Comparison of ENCODE assay signal across 12 cellular contexts in the genomic region with DNA sequence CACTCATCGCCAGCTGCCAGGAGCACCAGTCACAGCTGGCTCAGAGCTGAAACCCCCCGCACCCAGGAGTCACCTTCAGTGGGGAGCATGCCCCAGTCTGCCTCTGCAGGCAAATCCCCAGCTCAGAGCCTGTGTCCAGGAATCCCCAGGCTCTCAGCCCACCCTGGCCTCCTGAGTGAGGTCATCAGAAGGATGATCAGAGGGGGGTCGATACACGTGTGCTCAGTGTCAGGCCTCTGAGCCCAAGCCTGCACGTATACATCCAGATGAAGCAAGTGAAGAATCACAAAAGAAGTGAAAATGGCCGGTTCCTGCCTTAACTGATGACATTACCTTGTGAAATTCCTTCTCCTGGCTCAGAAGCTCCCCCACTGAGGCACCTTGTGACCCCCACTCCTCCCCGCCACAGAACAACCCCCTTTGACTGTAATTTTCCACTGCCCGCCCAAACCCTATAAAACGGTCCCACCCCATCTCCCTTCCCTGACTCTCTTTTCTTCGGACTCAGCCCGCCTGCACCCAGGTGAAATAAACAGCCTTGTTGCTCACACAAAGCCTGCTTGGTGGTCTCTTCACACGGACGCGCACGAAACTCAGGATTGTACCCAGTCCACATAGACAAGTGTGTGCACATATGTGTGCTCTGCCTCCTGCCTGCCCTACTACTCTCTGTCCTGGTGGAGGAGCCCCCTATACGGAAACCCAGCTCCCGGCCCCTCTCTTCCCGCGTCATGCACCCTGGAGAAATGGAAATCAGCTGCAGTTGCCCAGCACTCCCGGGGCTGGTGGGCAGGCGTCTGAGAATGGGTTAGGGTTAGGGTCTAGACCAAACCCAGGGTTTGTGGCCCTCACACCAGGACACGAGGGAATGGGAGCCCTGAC. TPM values are rescaled to one million over a fixed set of nuclear protein-coding genes. Genes with fewer than 3 reads are reported as not detected.
DNase-seq lines count a peak whose midpoint lies in the region; ATAC-seq and TF ChIP-seq lines count a peak whose summit lies in the region.
"Had no signal": no experiment of that assay in that cellular context is flagged by ENCODE, and none has a peak within 500 bp of the region (broad histone marks: within the 10 kb centered on the region; RNA-seq: fewer than 3 reads in every experiment).

No MANE protein-coding gene starts in this region.

- H3K79me1 ChIP-seq in neuronal stem cell (ENCODE audit: low read depth, low read length): no peaks in the 10 kb centered on the region

- H3K4me3 ChIP-seq in heart left ventricle: no peak overlapping the region
- no peak overlapping the region for H3K4me3 ChIP-seq in coronary artery
- H3K4me3 ChIP-seq in neuronal stem cell (ENCODE audit: low read length in 2 of 2): no peak overlapping the region
- H3K4me3 ChIP-seq in uterus: no peak overlapping the region
- no peak overlapping the region for H3K4me3 ChIP-seq in naive thymus-derived CD4-positive, alpha-beta T cell (ENCODE audit: low read length)

- no peak for DNase-seq in heart left ventricle
- DNase-seq in left cardiac atrium: no peak
- no peak for DNase-seq in coronary artery (ENCODE audit: low spot score)
- DNase-seq in neuronal stem cell (ENCODE audit: low spot score): no peak
- no peak for DNase-seq in uterus
- no peak for DNase-seq in naive thymus-derived CD4-positive, alpha-beta T cell
- DNase-seq: activated CD4-positive, alpha-beta T cell treated with anti-CD3 and anti-CD28 coated beads, Interleukin-2, amount 50 U/mL, for 4 hours; NCI-H1417; NK-92 treated with Interleukin-12 subunit alpha and Interleukin-12 subunit beta, amount 100 ng/mL, for 24 hours; small intestine had no signal

- no peak overlapping the region for H3K14ac ChIP-seq in neuronal stem cell (ENCODE audit: low read length)

- peak overlapping the region; percentile 75 for H3K23ac ChIP-seq in neuronal stem cell (ENCODE audit: low read depth, low read length, poor library complexity)

- peak overlapping the region in 1 of 9 donors; percentile 41 for H3K27ac Mint-ChIP-seq in naive thymus-derived CD4-positive, alpha-beta T cell

- H2BK15ac ChIP-seq in neuronal stem cell (ENCODE audit: low read length): peak overlapping the region; percentile 100

- H3K9me3 Mint-ChIP-seq in naive thymus-derived CD4-positive, alpha-beta T cell: peaks cover 0 to 1% (median 0%) of the 10 kb centered on the region in 11 donors

- POLR2A ChIA-PET in naive thymus-derived CD4-positive, alpha-beta T cell (lab: Charles Lee): interaction anchor here (0.6 kb wide), 1 partner anchor 645 kb away, joined by 3 read pairs; no protein-coding TSS in a partner anchor

- H3K9me3 ChIP-seq in heart left ventricle (no peaks in the 10 kb centered on the region), neuronal stem cell (replicated peaks in 1 of 2; ENCODE audit: control insufficient read depth in 2 of 2, insufficient read depth in 1 of 2, low read depth in 1 of 2, low read length in 2 of 2) (no peaks in the 10 kb centered on the region), uterus (no peaks in the 10 kb centered on the region)
- no peaks in the 10 kb centered on the region for H3K9me3 ChIP-seq in naive thymus-derived CD4-positive, alpha-beta T cell (ENCODE audit: control insufficient read depth in 2 of 3, low read length in 3 of 3)

- CTCF ChIA-PET in naive thymus-derived CD4-positive, alpha-beta T cell (lab: Charles Lee): interaction anchor here (3.1 kb wide), 1 partner anchor 8 kb away, joined by 9 read pairs; no protein-coding TSS in a partner anchor

- H2BK12ac ChIP-seq in neuronal stem cell (ENCODE audit: low read length): peak overlapping the region; percentile 28

- H3K27me3 ChIP-seq in heart left ventricle: peaks cover 0 to 31% (median 0%) of the 10 kb centered on the region in 9 donors
- H3K27me3 ChIP-seq in neuronal stem cell (ENCODE audit: control insufficient read depth in 3 of 3, insufficient read depth in 3 of 3, low read depth in 1 of 3, low read length in 3 of 3): peaks cover 0 to 3% (median 0%) of the 10 kb centered on the region in 3 experiments
- H3K27me3 ChIP-seq in uterus: no peaks in the 10 kb centered on the region
- no peaks in the 10 kb centered on the region for H3K27me3 ChIP-seq in naive thymus-derived CD4-positive, alpha-beta T cell (ENCODE audit: control insufficient read depth in 2 of 2, insufficient read depth in 2 of 2, low read length in 2 of 2)

- 74 to 82% (median 81%) methylated on average over 17 to 22 of the region's 22 CpGs for WGBS in heart left ventricle, 4 donors
- WGBS in neuronal stem cell (ENCODE audit: extremely low coverage in 2 of 2, insufficient read length in 2 of 2, insufficient replicate concordance in 1 of 2), 2 donors: no CpG with 5 or more reads among the region's 22 CpGs

- peak overlapping the region; percentile 91 to 99 (median 96) for H3K27ac ChIP-seq in heart left ventricle
- H3K27ac ChIP-seq in coronary artery: peak overlapping the region; percentile 99 to 100
- H3K27ac ChIP-seq in neuronal stem cell (replicated peaks; ENCODE audit: low read length): peak overlapping the region; percentile 35
- peak overlapping the region; percentile 93 for H3K27ac ChIP-seq in uterus
- no peak overlapping the region for H3K27ac ChIP-seq in naive thymus-derived CD4-positive, alpha-beta T cell (ENCODE audit: low read depth, low read length)

- H2AK5ac ChIP-seq in neuronal stem cell (ENCODE audit: low read depth, low read length): peak overlapping the region; percentile 96

- H3K27me3 Mint-ChIP-seq in naive thymus-derived CD4-positive, alpha-beta T cell: peaks cover 14 to 42% (median 26%) of the 10 kb centered on the region in 5 donors

- intact Hi-C loops in heart left ventricle (cut with DNase I): no loop called here
- intact Hi-C loops in left cardiac atrium (cut with DNase I): no loop called here
- intact Hi-C loops in uterus (cut with DNase I; ENCODE audit: low total_unique reads): no loop called here
- intact Hi-C loops in naive thymus-derived CD4-positive, alpha-beta T cell (cut with micrococcal nuclease): no loop called here

- H2BK120ac ChIP-seq in neuronal stem cell (ENCODE audit: low read depth, low read length): no peak overlapping the region

- peak overlapping the region in 1 of 10 donors; percentile 32 for H3K4me3 Mint-ChIP-seq in naive thymus-derived CD4-positive, alpha-beta T cell

- peak overlapping the region; percentile 81 for H4K91ac ChIP-seq in neuronal stem cell (ENCODE audit: low read depth, low read length, poor library complexity)

- H3K9ac ChIP-seq in neuronal stem cell (ENCODE audit: low read depth, low read length, poor library complexity): no peak overlapping the region

- peak overlapping the region; percentile 61 for H3K18ac ChIP-seq in neuronal stem cell (ENCODE audit: low read length)

- peak overlapping the region; percentile 2 for H3K4ac ChIP-seq in neuronal stem cell (ENCODE audit: low read length)

- peak overlapping the region; percentile 32 for H2BK5ac ChIP-seq in neuronal stem cell (ENCODE audit: low read length)

- H3K4me1 Mint-ChIP-seq in naive thymus-derived CD4-positive, alpha-beta T cell: peaks cover 14 to 36% (median 29%) of the 10 kb centered on the region in 7 donors

- TF ChIP-seq CTCF in heart left ventricle (IDR thresholded peaks at IDR 0.05) (no peak), coronary artery (IDR thresholded peaks at IDR 0.05) (no peak), uterus (IDR thresholded peaks at IDR 0.05) (no peak)

- peak overlapping the region; percentile 14 for H2AFZ ChIP-seq in neuronal stem cell (ENCODE audit: low read length)

- H4K8ac ChIP-seq in neuronal stem cell (ENCODE audit: low read depth, low read length): no peak overlapping the region

- H3K36me3 ChIP-seq in heart left ventricle (peaks cover 0 to 6% (median 4%) of the 10 kb centered on the region in 9 donors), neuronal stem cell (replicated peaks in 1 of 2; ENCODE audit: control insufficient read depth in 2 of 2, insufficient read depth in 2 of 2, low read length in 2 of 2) (peaks cover 3 to 8% of the 10 kb centered on the region in 2 donors), uterus (no peaks in the 10 kb centered on the region)
- H3K36me3 ChIP-seq in naive thymus-derived CD4-positive, alpha-beta T cell (ENCODE audit: control insufficient read depth in 2 of 3, insufficient read depth in 3 of 3, low read length in 3 of 3): peaks cover 0 to 4% (median 0%) of the 10 kb centered on the region in 3 experiments

- no peak overlapping the region for H3K4me2 ChIP-seq in neuronal stem cell (ENCODE audit: insufficient read depth, low read length, poor library complexity, severe bottlenecking)

- ATAC-seq in heart left ventricle (no peak), left cardiac atrium (no peak), GM19467 (IDR thresholded peaks at IDR 0.05; ENCODE audit: unreplicated experiment) (no peak), HG02870 (IDR thresholded peaks at IDR 0.05; ENCODE audit: unreplicated experiment) (no peak)
- ATAC-seq in naive thymus-derived CD4-positive, alpha-beta T cell: no peak

- no peak for TF ChIP-seq POLR2A in heart left ventricle (IDR thresholded peaks at IDR 0.05)
- TF ChIP-seq POLR2A in uterus (IDR thresholded peaks at IDR 0.05): no peak

- H3K4me1 ChIP-seq in heart left ventricle: peaks cover 5 to 89% (median 73%) of the 10 kb centered on the region in 12 donors
- peaks cover 55 to 59% of the 10 kb centered on the region in 2 donors for H3K4me1 ChIP-seq in neuronal stem cell (ENCODE audit: control insufficient read depth in 2 of 2, insufficient read depth in 1 of 2, low read depth in 1 of 2, low read length in 2 of 2)
- peaks cover 5 to 42% of the 10 kb centered on the region in 2 donors for H3K4me1 ChIP-seq in uterus
- peaks cover 14 to 15% of the 10 kb centered on the region in 2 donors for H3K4me1 ChIP-seq in naive thymus-derived CD4-positive, alpha-beta T cell (ENCODE audit: control insufficient read depth in 2 of 2, insufficient read depth in 2 of 2, low read length in 2 of 2)

- H3K36me3 Mint-ChIP-seq in naive thymus-derived CD4-positive, alpha-beta T cell: peaks cover 0 to 4% (median 0%) of the 10 kb centered on the region in 5 donors

RNA-seq across cellular contexts. Expression of a gene that starts 2.2 kb away (rescaled TPM):
- 10 to 100 TPM; 17.4 to 30.6 (median 22.7) TPM for total RNA-seq in heart left ventricle
- 10 to 100 TPM; 23.9 to 45.8 TPM for polyA plus RNA-seq in heart left ventricle
- total RNA-seq in left cardiac atrium: 10 to 100 TPM; 15.5 to 22.1 TPM
- 30.6 TPM for polyA plus RNA-seq in neuronal stem cell (2013, experiment 1 of 2)
- 27.2 TPM for polyA plus RNA-seq in neuronal stem cell (2013, experiment 2 of 2)
- 10 to 100 TPM; 14.7 to 79.0 (median 31.1) TPM for total RNA-seq in uterus
- 1 to 10 TPM in 1 of 5 experiments, under 1 TPM in 1, not detected in 3; 0.66 to 1.6 TPM for total RNA-seq in naive thymus-derived CD4-positive, alpha-beta T cell
- not detected for polyA plus RNA-seq in naive thymus-derived CD4-positive, alpha-beta T cell

RNA-seq across cellular contexts. Expression of a gene that starts 3.3 kb away (rescaled TPM):
- total RNA-seq in heart left ventricle: 10 to 100 TPM; 30.5 to 89.7 (median 38.6) TPM
- polyA plus RNA-seq in heart left ventricle: 10 to 100 TPM; 63.5 to 77.3 TPM
- total RNA-seq in left cardiac atrium: 10 to 100 TPM; 29.9 to 40.2 TPM
- 53.1 TPM for polyA plus RNA-seq in neuronal stem cell (2013, experiment 1 of 2)
- polyA plus RNA-seq in neuronal stem cell (2013, experiment 2 of 2): 52.7 TPM
- total RNA-seq in uterus: 100 to 1,000 TPM in 1 of 4 donors, 10 to 100 TPM in 3; 35.7 to 305 (median 63.7) TPM
- 10 to 100 TPM; 17.5 to 59.5 (median 25.4) TPM for total RNA-seq in naive thymus-derived CD4-positive, alpha-beta T cell
- polyA plus RNA-seq in naive thymus-derived CD4-positive, alpha-beta T cell: 10 to 100 TPM; 50.5 to 52.3 TPM

RNA-seq across cellular contexts. Expression of a gene that starts 21.1 kb away (rescaled TPM):
- total RNA-seq in heart left ventricle (100 to 1,000 TPM in 1 of 9 donors, 10 to 100 TPM in 8; 41.6 to 105 (median 56.5) TPM), left cardiac atrium (10 to 100 TPM; 54.7 to 56.9 TPM), uterus (10 to 100 TPM in 3 of 4 donors, 1 to 10 TPM in 1; 8.0 to 38.4 (median 21.6) TPM)
- 100 to 1,000 TPM in 1 of 2 donors, 10 to 100 TPM in 1; 65.2 to 127 TPM for polyA plus RNA-seq in heart left ventricle
- polyA plus RNA-seq in neuronal stem cell (2013, experiment 1 of 2): 41.3 TPM
- polyA plus RNA-seq in neuronal stem cell (2013, experiment 2 of 2): 39.6 TPM
- total RNA-seq in naive thymus-derived CD4-positive, alpha-beta T cell: 10 to 100 TPM in 4 of 5 experiments, 1 to 10 TPM in 1; 9.8 to 57.4 (median 11.7) TPM
- polyA plus RNA-seq in naive thymus-derived CD4-positive, alpha-beta T cell: 10 to 100 TPM; 20.5 to 21.5 TPM

RNA-seq across cellular contexts. Expression of a gene that starts 21.3 kb away (rescaled TPM):
- total RNA-seq in heart left ventricle (10 to 100 TPM in 7 of 9 donors, 1 to 10 TPM in 2; 4.1 to 14.4 (median 11.5) TPM), left cardiac atrium (10 to 100 TPM; 11.4 to 11.7 TPM), uterus (10 to 100 TPM in 1 of 4 donors, 1 to 10 TPM in 2, under 1 TPM in 1; 0.51 to 12.3 (median 4.0) TPM)
- polyA plus RNA-seq in heart left ventricle: 10 to 100 TPM; 10.9 to 20.3 TPM
- 26.4 TPM for polyA plus RNA-seq in neuronal stem cell (2013, experiment 1 of 2)
- polyA plus RNA-seq in neuronal stem cell (2013, experiment 2 of 2): 26.4 TPM
- total RNA-seq in naive thymus-derived CD4-positive, alpha-beta T cell: 10 to 100 TPM in 4 of 5 experiments, 1 to 10 TPM in 1; 8.5 to 45.4 (median 18.9) TPM
- polyA plus RNA-seq in naive thymus-derived CD4-positive, alpha-beta T cell: 10 to 100 TPM; 20.4 to 28.6 TPM

Comparison
In these comparisons a context has a peak if more than half of its experiments do, and no peak if none do; other contexts are left out.
1. RNA of a gene that starts 2.2 kb away (total RNA-seq): 14.7 to 79.0 TPM in uterus, 17.4 to 30.6 TPM in heart left ventricle and 15.5 to 22.1 TPM in left cardiac atrium; 0.66 to 1.6 TPM in naive thymus-derived CD4-positive, alpha-beta T cell; every median in the first group is over 4 times any median in the second.